ENCODE assay signal across 3 cellular contexts in the genomic region with DNA sequence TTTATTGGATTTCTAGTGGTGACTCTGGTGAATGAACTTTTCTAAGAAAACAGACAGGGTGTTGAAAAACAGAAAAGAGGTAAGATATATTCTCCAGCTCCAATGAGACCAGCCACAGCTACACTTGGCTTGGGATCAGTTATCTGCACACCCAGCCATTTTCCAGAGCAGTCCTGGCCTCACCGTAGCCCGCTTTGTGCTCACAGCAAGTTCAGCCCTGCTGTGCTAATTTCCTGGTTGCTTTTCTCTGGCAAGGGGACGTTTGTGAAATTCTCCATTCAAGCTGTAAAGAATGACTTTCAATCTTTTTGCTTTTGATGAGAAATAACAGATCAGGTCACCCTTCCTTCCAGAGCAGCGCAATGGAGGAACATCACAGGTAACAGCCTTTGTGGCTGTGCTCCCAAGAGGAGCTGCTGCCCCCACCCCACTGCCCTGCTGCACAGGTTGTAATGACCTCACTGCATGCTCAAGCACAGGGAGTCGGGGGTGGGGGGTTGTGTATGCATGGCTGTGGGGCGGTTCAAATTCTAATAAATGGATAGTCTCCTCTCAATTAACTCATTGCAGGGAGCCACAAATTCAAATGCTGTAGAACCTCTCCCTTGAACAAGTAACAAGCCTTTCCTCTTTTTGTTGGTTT.
TF ChIP-seq lines count a peak whose summit lies in the region.

No MANE protein-coding gene starts in this region.

TF ChIP-seq in WTC11, 78 proteins besides CTCF, POLR2A, EP300 and RAD21:
- TF ChIP-seq, protein P1, sequence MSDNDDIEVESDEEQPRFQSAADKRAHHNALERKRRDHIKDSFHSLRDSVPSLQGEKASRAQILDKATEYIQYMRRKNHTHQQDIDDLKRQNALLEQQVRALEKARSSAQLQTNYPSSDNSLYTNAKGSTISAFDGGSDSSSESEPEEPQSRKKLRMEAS (CRISPR knock-in tag; IDR thresholded peaks at IDR 0.05), result no peak

TF ChIP-seq in H1, 55 proteins besides CTCF, POLR2A, EP300 and RAD21 (continued from another document):
- TF ChIP-seq NANOG (IDR thresholded peaks at IDR 0.05; ENCODE audit: insufficient read depth, low read depth, low read length, poor library complexity, severe bottlenecking), result no peak
- TF ChIP-seq, protein P2, sequence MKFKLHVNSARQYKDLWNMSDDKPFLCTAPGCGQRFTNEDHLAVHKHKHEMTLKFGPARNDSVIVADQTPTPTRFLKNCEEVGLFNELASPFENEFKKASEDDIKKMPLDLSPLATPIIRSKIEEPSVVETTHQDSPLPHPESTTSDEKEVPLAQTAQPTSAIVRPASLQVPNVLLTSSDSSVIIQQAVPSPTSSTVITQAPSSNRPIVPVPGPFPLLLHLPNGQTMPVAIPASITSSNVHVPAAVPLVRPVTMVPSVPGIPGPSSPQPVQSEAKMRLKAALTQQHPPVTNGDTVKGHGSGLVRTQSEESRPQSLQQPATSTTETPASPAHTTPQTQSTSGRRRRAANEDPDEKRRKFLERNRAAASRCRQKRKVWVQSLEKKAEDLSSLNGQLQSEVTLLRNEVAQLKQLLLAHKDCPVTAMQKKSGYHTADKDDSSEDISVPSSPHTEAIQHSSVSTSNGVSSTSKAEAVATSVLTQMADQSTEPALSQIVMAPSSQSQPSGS (IDR thresholded peaks at IDR 0.05; ENCODE audit: low read length), result no peak
- no peak for TF ChIP-seq TAF1 (IDR thresholded peaks at IDR 0.05; ENCODE audit: low read depth, low read length)
- no peak for TF ChIP-seq KDM4A (IDR thresholded peaks at IDR 0.05; ENCODE audit: low read depth, low read length, severe bottlenecking)
- TF ChIP-seq JUN (IDR thresholded peaks at IDR 0.05; ENCODE audit: low read depth, low read length), result no peak
- TF ChIP-seq HDAC2 (IDR thresholded peaks at IDR 0.05; ENCODE audit: borderline replicate concordance in 1 of 2, low read depth in 2 of 2, low read length in 2 of 2), result no peak
- TF ChIP-seq POLR2AphosphoS5 (IDR thresholded peaks at IDR 0.05; ENCODE audit: low read depth, low read length), result no peak

TF ChIP-seq in neural cell, 6 proteins besides CTCF, POLR2A, EP300 and RAD21 (continued from another document):
- TF ChIP-seq, protein P3, sequence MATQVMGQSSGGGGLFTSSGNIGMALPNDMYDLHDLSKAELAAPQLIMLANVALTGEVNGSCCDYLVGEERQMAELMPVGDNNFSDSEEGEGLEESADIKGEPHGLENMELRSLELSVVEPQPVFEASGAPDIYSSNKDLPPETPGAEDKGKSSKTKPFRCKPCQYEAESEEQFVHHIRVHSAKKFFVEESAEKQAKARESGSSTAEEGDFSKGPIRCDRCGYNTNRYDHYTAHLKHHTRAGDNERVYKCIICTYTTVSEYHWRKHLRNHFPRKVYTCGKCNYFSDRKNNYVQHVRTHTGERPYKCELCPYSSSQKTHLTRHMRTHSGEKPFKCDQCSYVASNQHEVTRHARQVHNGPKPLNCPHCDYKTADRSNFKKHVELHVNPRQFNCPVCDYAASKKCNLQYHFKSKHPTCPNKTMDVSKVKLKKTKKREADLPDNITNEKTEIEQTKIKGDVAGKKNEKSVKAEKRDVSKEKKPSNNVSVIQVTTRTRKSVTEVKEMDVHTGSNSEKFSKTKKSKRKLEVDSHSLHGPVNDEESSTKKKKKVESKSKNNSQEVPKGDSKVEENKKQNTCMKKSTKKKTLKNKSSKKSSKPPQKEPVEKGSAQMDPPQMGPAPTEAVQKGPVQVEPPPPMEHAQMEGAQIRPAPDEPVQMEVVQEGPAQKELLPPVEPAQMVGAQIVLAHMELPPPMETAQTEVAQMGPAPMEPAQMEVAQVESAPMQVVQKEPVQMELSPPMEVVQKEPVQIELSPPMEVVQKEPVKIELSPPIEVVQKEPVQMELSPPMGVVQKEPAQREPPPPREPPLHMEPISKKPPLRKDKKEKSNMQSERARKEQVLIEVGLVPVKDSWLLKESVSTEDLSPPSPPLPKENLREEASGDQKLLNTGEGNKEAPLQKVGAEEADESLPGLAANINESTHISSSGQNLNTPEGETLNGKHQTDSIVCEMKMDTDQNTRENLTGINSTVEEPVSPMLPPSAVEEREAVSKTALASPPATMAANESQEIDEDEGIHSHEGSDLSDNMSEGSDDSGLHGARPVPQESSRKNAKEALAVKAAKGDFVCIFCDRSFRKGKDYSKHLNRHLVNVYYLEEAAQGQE (IDR thresholded peaks at IDR 0.05; ENCODE audit: borderline replicate concordance), result no peak
- TF ChIP-seq POLR2AphosphoS5 (IDR thresholded peaks at IDR 0.05), result no peak
- TF ChIP-seq EZH2 (IDR thresholded peaks at IDR 0.05; ENCODE audit: borderline replicate concordance, insufficient read depth, low read length, poor library complexity, severe bottlenecking), result no peak
- TF ChIP-seq SMC3 (conservative IDR thresholded peaks at IDR 0.05; ENCODE audit: poor library complexity), result no peak
- no peak for TF ChIP-seq MXI1 (conservative IDR thresholded peaks at IDR 0.05; ENCODE audit: poor library complexity, severe bottlenecking)
TF ChIP-seq in neural cell: peak in this region for 0.
